31 cellular contexts compared by ENCODE assay signal in the genomic region with DNA sequence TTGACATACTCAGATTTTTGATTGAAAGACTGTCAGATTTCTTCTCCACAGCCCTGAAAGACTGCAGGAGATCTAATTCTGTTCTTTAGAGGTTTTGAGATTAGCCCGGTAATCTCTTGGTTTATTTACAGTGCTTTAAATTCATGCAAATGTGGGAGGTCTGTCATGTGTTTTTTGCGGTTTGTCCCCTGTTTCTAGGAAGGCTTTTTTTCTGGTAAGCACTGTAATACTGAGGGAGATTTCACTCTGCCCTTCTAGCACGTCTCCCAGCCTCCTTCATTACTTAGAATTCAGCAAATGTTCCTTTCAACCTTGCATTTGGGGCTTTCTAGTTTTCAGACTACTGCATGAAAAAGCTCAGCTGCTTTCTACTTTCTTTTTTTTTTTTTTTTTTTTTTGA. TPM values are rescaled to one million over a fixed set of nuclear protein-coding genes. Genes with fewer than 3 reads are reported as not detected.
DNase-seq lines count a peak whose midpoint lies in the region; ATAC-seq lines count a peak whose summit lies in the region.
"Had no signal": no experiment of that assay in that cellular context is flagged by ENCODE, and none has a peak within 500 bp of the region (broad histone marks: within the 10 kb centered on the region; RNA-seq: fewer than 3 reads in every experiment).

No MANE protein-coding gene starts in this region.

- no peak overlapping the region for H3K4me3 ChIP-seq in HAP-1
- H3K4me3 ChIP-seq: A549, BLaER1, esophagus squamous epithelium, gastrocnemius medialis, lower lobe of right lung had no signal

- DNase-seq in activated CD4-positive, alpha-beta T cell treated with anti-CD3 and anti-CD28 coated beads for 36 hours, result no peak
- DNase-seq in activated CD4-positive, alpha-beta T cell treated with anti-CD3 and anti-CD28 coated beads for 48 hours, result no peak
- DNase-seq in HAP-1 (ENCODE audit: low spot score in 2 of 2), result peak; percentile 10 to 65
- peak; percentile 2 for DNase-seq in astrocyte of the hippocampus (ENCODE audit: low read depth, low spot score)
- no peak for DNase-seq in ureter (ENCODE audit: low spot score)
- no peak for DNase-seq in T1000 (lab: John Stamatoyannopoulos, UW)
- DNase-seq: activated CD4-positive, alpha-beta T cell treated with anti-CD3 and anti-CD28 coated beads, Interleukin-2, amount 50 U/mL, for 1 hour; activated CD8-positive, alpha-beta memory T cell treated with anti-CD3 and anti-CD28 coated beads, Interleukin-2, amount 50 U/mL, for 4 hours; Calu3; effector memory CD8-positive, alpha-beta T cell; esophagus squamous epithelium; gastrocnemius medialis; HFFc6; KG1; lower lobe of right lung; NCI-H187; NCI-H748 treated with DMSO at 0.1 percent for 48 hours; stimulated activated CD4-positive, alpha-beta T cell treated with anti-CD3 and anti-CD28 coated beads, Interleukin-2, amount 100 ng/mL, for 24 hours; stimulated activated naive B cell treated with anti-CD40 and anti-IgM and Interleukin-4, amounts not matched to agents 10 μg/mL and 1 μg/mL and 100 μg/mL, for 72 hours; T-cell had no signal

- H3K9me3 ChIP-seq in HAP-1, result peaks cover 4% of the 10 kb centered on the region; the same call in 1 of the 2 replicates
- H3K9me3 ChIP-seq: A549, esophagus squamous epithelium, gastrocnemius medialis, lower lobe of right lung had no signal

- no peaks in the 10 kb centered on the region for H3K9me3 Mint-ChIP-seq in activated CD4-positive, alpha-beta T cell treated with anti-CD3 and anti-CD28 coated beads for 36 hours (ENCODE audit: low read depth)
- H3K9me3 Mint-ChIP-seq: activated T-helper 2 cell treated with anti-CD3 and anti-CD28 coated beads, Interferon-gamma antibody, Interleukin-2, Interleukin-4, amounts not matched to agents 10 μg/mL and 5 μg/mL and 100 μg/mL, durations not matched to agents 14 hours and 24 hours and 36 hours; HFFc6; T-cell had no signal

- peaks cover 24% of the 10 kb centered on the region for H3K4me1 Mint-ChIP-seq in activated CD4-positive, alpha-beta T cell treated with anti-CD3 and anti-CD28 coated beads for 36 hours

- POLR2A ChIA-PET in activated CD4-positive, alpha-beta T cell treated with anti-CD3 and anti-CD28 coated beads for 36 hours (lab: Charles Lee), result no interaction called here

- peaks cover 5% of the 10 kb centered on the region for H3K4me1 ChIP-seq in HAP-1
- H3K4me1 ChIP-seq: A549, BLaER1, esophagus squamous epithelium had no signal

- no peak overlapping the region for H3K4me3 Mint-ChIP-seq in activated CD4-positive, alpha-beta T cell treated with anti-CD3 and anti-CD28 coated beads for 36 hours
- H3K4me3 Mint-ChIP-seq: activated naive CD8-positive, alpha-beta T cell; HFFc6; stimulated activated naive B cell treated with anti-CD40 and anti-IgM and Interleukin-4, amounts not matched to agents 10 μg/mL and 1 μg/mL and 100 μg/mL, for 72 hours; T-cell had no signal

- no peak overlapping the region for H3K27ac Mint-ChIP-seq in activated CD4-positive, alpha-beta T cell treated with anti-CD3 and anti-CD28 coated beads for 36 hours
- H3K27ac Mint-ChIP-seq: activated naive CD8-positive, alpha-beta T cell; activated T-helper 2 cell treated with anti-CD3 and anti-CD28 coated beads, Interferon-gamma antibody, Interleukin-2, Interleukin-4, amounts not matched to agents 10 μg/mL and 5 μg/mL and 100 μg/mL, durations not matched to agents 14 hours and 24 hours and 36 hours; effector memory CD8-positive, alpha-beta T cell; HFFc6; stimulated activated naive B cell treated with anti-CD40 and anti-IgM and Interleukin-4, amounts not matched to agents 10 μg/mL and 1 μg/mL and 100 μg/mL, for 72 hours had no signal

- peak overlapping the region; percentile 58 for H3K27ac ChIP-seq in temporal lobe (ENCODE audit: low read depth, low read length)
- H3K27ac ChIP-seq: A549, BLaER1, esophagus squamous epithelium, gastrocnemius medialis, lower lobe of right lung had no signal

- intact Hi-C loops in activated CD4-positive, alpha-beta T cell treated with anti-CD3 and anti-CD28 coated beads for 36 hours (cut with DNase I, micrococcal nuclease), result no loop called here

- CTCF ChIA-PET in activated CD4-positive, alpha-beta T cell treated with anti-CD3 and anti-CD28 coated beads for 36 hours (lab: Charles Lee), result interaction anchor here (0.8 kb wide), 1 partner anchor 33 kb away, joined by 3 read pairs; no protein-coding TSS in a partner anchor

- H3K27me3 ChIP-seq in HAP-1 (ENCODE audit: low read depth), result no peaks in the 10 kb centered on the region
- H3K27me3 ChIP-seq: BLaER1, esophagus squamous epithelium, gastrocnemius medialis had no signal

- peak; percentile 30 for ATAC-seq in activated CD4-positive, alpha-beta T cell treated with anti-CD3 and anti-CD28 coated beads for 36 hours
- no peak for ATAC-seq in GM21825 (IDR thresholded peaks at IDR 0.05; ENCODE audit: unreplicated experiment)
- ATAC-seq: A549; effector memory CD8-positive, alpha-beta T cell; gastrocnemius medialis; lower lobe of right lung; Right ventricle myocardium inferior; stimulated activated naive B cell treated with anti-CD40 and anti-IgM and Interleukin-4, amounts not matched to agents 10 μg/mL and 1 μg/mL and 100 μg/mL, for 72 hours had no signal

- no peaks in the 10 kb centered on the region; the same call in 1 of the 2 replicates for H3K36me3 ChIP-seq in HAP-1 (replicated peaks)
- H3K36me3 ChIP-seq: BLaER1, esophagus squamous epithelium, gastrocnemius medialis, lower lobe of right lung had no signal

- H3K36me3 Mint-ChIP-seq in activated CD4-positive, alpha-beta T cell treated with anti-CD3 and anti-CD28 coated beads for 36 hours (ENCODE audit: low read depth), result no peaks in the 10 kb centered on the region
- H3K36me3 Mint-ChIP-seq: T-cell had no signal

- H3K27me3 Mint-ChIP-seq in activated CD4-positive, alpha-beta T cell treated with anti-CD3 and anti-CD28 coated beads for 36 hours, result no peaks in the 10 kb centered on the region
- H3K27me3 Mint-ChIP-seq: activated naive CD8-positive, alpha-beta T cell; effector memory CD8-positive, alpha-beta T cell; stimulated activated naive B cell treated with anti-CD40 and anti-IgM and Interleukin-4, amounts not matched to agents 10 μg/mL and 1 μg/mL and 100 μg/mL, for 72 hours; T-cell had no signal

- in situ Hi-C loops in HAP-1 (cut with MboI; ENCODE audit: low sequenced_read_pairs), result no loop called here

RNA-seq across cellular contexts. Expression of a gene that starts 31.1 kb away (rescaled TPM):
- 10 to 100 TPM; 29.8 to 37.5 TPM for total RNA-seq in activated CD4-positive, alpha-beta T cell treated with anti-CD3 and anti-CD28 coated beads for 36 hours
- total RNA-seq in temporal lobe (82.4 TPM), ureter (47.5 TPM)
- total RNA-seq: OCI-LY7 had no signal

RNA-seq across cellular contexts. Expression of a gene that starts 52.9 kb away (rescaled TPM):
- total RNA-seq in activated CD4-positive, alpha-beta T cell treated with anti-CD3 and anti-CD28 coated beads for 36 hours, result not detected
- total RNA-seq in temporal lobe (not detected), ureter (not detected)
- total RNA-seq: activated T-helper 2 cell treated with anti-CD3 and anti-CD28 coated beads, Interferon-gamma antibody, Interleukin-2, Interleukin-4, amounts not matched to agents 10 μg/mL and 5 μg/mL and 100 μg/mL, durations not matched to agents 14 hours and 24 hours and 36 hours; Calu3; esophagus squamous epithelium; gastrocnemius medialis; HFFc6; HT-29; lower lobe of right lung; OCI-LY7; pulmonary artery endothelial cell; Right ventricle myocardium inferior; skeletal muscle tissue; T-cell had no signal

Comparison
In these comparisons a context has a peak if more than half of its experiments do, and no peak if none do; other contexts are left out.
1. DNase-seq: peak in HAP-1 (2 of 2) and astrocyte of the hippocampus (single experiment); none in activated CD4-positive, alpha-beta T cell treated with anti-CD3 and anti-CD28 coated beads for 36 hours (single experiment), activated CD4-positive, alpha-beta T cell treated with anti-CD3 and anti-CD28 coated beads for 48 hours (single experiment), ureter (single experiment) and T1000 (single experiment).